8 cellular contexts compared by ENCODE assay signal in genomic region chr14:52961060-52961639, GRCh38. TPM values are rescaled to one million over a fixed set of nuclear protein-coding genes. Genes with fewer than 3 reads are reported as not detected.
DNase-seq lines count a peak whose midpoint lies in the region; ATAC-seq, FAIRE-seq and TF ChIP-seq lines count a peak whose summit lies in the region.

No MANE protein-coding gene starts in this region.

- TF ChIP-seq CTCF in OCI-LY1 (IDR thresholded peaks at IDR 0.05; ENCODE audit: low read length) (peak; percentile 71), progenitor cell of endocrine pancreas (IDR thresholded peaks at IDR 0.05; ENCODE audit: unreplicated experiment) (peak; percentile 58)

- H3K4me1 Mint-ChIP-seq in progenitor cell of endocrine pancreas (ENCODE audit: low read depth) = peaks cover 14% of the 10 kb centered on the region

- H3K79me2 ChIP-seq in OCI-LY1 (ENCODE audit: insufficient read depth, low read length) = no peaks in the 10 kb centered on the region

- H3K27me3 Mint-ChIP-seq in progenitor cell of endocrine pancreas = no peaks in the 10 kb centered on the region

- no peaks in the 10 kb centered on the region for H3K9me3 ChIP-seq in OCI-LY1 (ENCODE audit: low read length)

- no peak overlapping the region for H3K4me2 ChIP-seq in OCI-LY1 (ENCODE audit: low read length)

- ATAC-seq in HG03521 (IDR thresholded peaks at IDR 0.05; ENCODE audit: unreplicated experiment) (peak; percentile 54), HG03457 (IDR thresholded peaks at IDR 0.05; ENCODE audit: unreplicated experiment) (no peak)

- FAIRE-seq in frontal cortex (lab: Jason Lieb, UNC) = no peak

- H3K27me3 ChIP-seq in OCI-LY1 (ENCODE audit: insufficient read depth, low read length) = no peaks in the 10 kb centered on the region

- H3K9me3 Mint-ChIP-seq in progenitor cell of endocrine pancreas (ENCODE audit: low read depth) = no peaks in the 10 kb centered on the region

- H3K9ac ChIP-seq in OCI-LY1 (ENCODE audit: low read length) = no peak overlapping the region

- no peaks in the 10 kb centered on the region for H3K9me2 ChIP-seq in OCI-LY1 (ENCODE audit: low read depth, low read length)

- no peak overlapping the region for H3K4me3 Mint-ChIP-seq in progenitor cell of endocrine pancreas (ENCODE audit: low read depth)

- DNase-seq in GDM1 (lab: John Stamatoyannopoulos, UW) (peak; percentile 11), frontal cortex (ENCODE audit: low spot score in 2 of 2) (peak; percentile 26 to 44), progenitor cell of endocrine pancreas (ENCODE audit: low spot score, unreplicated experiment) (no peak), amniotic stem cell (lab: John Stamatoyannopoulos, UW) (no peak)
- peak; percentile 46 to 53 for DNase-seq in activated T-cell treated with anti-CD3 and anti-CD28 coated beads, Interleukin-2, amount 50 U/mL, for 48 hours

- no peaks in the 10 kb centered on the region for H3K4me1 ChIP-seq in OCI-LY1 (ENCODE audit: insufficient read depth, low read length, severe bottlenecking)

- H2AFZ ChIP-seq in OCI-LY1 (ENCODE audit: low read length) = no peak overlapping the region

- H3K36me3 ChIP-seq in OCI-LY1 (ENCODE audit: insufficient read depth, low read length) = no peaks in the 10 kb centered on the region

- H4K20me1 ChIP-seq in OCI-LY1 (ENCODE audit: insufficient read depth, low read length) = no peaks in the 10 kb centered on the region

- no peak overlapping the region for H3K4me3 ChIP-seq in OCI-LY1 (ENCODE audit: low read depth, low read length, poor library complexity, severe bottlenecking)

- H3K27ac Mint-ChIP-seq in progenitor cell of endocrine pancreas = no peak overlapping the region

- H3K27ac ChIP-seq in OCI-LY1 (ENCODE audit: low read depth, low read length, poor library complexity, severe bottlenecking) = no peak overlapping the region

- H3K36me3 Mint-ChIP-seq in progenitor cell of endocrine pancreas (ENCODE audit: insufficient read depth) = no peaks in the 10 kb centered on the region

- no peaks in the 10 kb centered on the region for H3F3A ChIP-seq in OCI-LY1 (ENCODE audit: insufficient read depth, low read length)

RNA-seq across cellular contexts. Expression of gene FERMT2, which starts 10.3 kb away (rescaled TPM):
- total RNA-seq in frontal cortex = 75.8 TPM
- 44.4 and 52.8 TPM in 2 replicates for total RNA-seq in progenitor cell of endocrine pancreas

Comparison
In these comparisons a context has a peak if more than half of its experiments do, and no peak if none do; other contexts are left out.
1. DNase-seq: peak in GDM1 (single experiment), activated T-cell treated with anti-CD3 and anti-CD28 coated beads, Interleukin-2, amount 50 U/mL, for 48 hours (2 of 2) and frontal cortex (2 of 2); none in progenitor cell of endocrine pancreas (single experiment) and amniotic stem cell (single experiment).